Comparison of ENCODE assay signal across 9 cellular contexts in genomic region chr11:96019271-96019670, GRCh38.
"Had no signal": no experiment of that assay in that cellular context is flagged by ENCODE, and none has a peak within 500 bp of the region (broad histone marks: within the 10 kb centered on the region; RNA-seq: fewer than 3 reads in every experiment).

No MANE protein-coding gene starts in this region.

- H3K4me3 ChIP-seq: GM23248, HAP-1, K562 had no signal

- H3K36me3 ChIP-seq: HAP-1 had no signal

- ATAC-seq: HCT116, K562 had no signal

- DNase-seq: GM23248, GOT3, H7, HFFc6, IMR-90, KG1 had no signal

- H3K4me3 Mint-ChIP-seq: HFFc6 had no signal

- H3K9me3 ChIP-seq: HAP-1 had no signal

- H3K27ac Mint-ChIP-seq: HFFc6 had no signal

- H3K27ac ChIP-seq: GM23248 had no signal

- H3K9me3 Mint-ChIP-seq: HFFc6 had no signal
